Comparison of ENCODE assay signal across 8 cellular contexts in the genomic region with DNA sequence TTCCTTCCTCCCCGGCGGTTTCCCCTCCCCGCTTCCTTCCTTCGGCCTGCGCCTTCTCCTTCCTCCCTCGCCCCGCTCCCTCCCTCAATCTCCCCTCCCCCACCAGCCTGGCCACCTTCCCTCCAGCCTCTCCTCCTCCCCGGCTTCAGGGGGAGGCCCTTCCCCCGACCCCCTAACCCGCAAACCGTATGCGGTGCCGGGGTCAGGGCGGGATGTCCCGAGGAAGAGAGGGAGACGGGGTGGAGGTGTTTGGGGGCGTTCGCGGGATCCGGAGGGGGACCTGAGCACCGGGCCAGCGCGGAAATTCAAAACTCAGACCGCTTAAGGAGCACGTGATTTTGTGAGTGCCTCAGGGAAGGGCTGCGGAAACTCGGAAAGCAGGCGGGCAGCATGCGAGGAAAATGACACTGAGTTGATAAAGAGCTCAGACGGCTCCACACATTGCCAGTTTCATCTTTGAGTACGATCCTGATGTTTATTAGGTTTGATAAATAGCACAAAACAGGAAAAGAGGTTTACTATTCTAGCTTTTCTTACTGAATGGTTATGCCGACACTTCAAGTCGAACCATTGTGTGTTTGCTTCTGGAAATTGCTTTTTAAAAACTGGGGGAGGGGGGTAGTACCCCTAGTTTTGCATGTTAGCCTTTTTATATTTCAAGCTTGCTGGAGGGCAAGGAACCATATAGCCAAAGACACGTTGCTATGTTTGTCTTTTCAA. TPM values are rescaled to one million over a fixed set of nuclear protein-coding genes. Genes with fewer than 3 reads are reported as not detected.
DNase-seq lines count a peak whose midpoint lies in the region; ATAC-seq and TF ChIP-seq lines count a peak whose summit lies in the region.

No MANE protein-coding gene starts in this region.

- in situ Hi-C loops in IMR-90 (cut with MboI; ENCODE audit: low sequenced_read_pairs): loop anchor here (10.0 kb wide), 2 partner anchors 197 to 363 kb away; a partner anchor contains a TSS

- peak overlapping the region; percentile 95 for H2AFZ ChIP-seq in IMR-90 (replicated peaks; ENCODE audit: low read length, poor library complexity)

- 0% methylated on average over 15 of the region's 34 CpGs; no CpG with 5 or more reads in 1 of the 2 experiments for WGBS in IMR-90 (ENCODE audit: extremely low coverage in 2 of 2, insufficient read length in 1 of 2), 2 experiments

- H3K4ac ChIP-seq in IMR-90 (ENCODE audit: low read depth, low read length): peak overlapping the region; percentile 95

- no peak for TF ChIP-seq RAD21 in IMR-90 (IDR thresholded peaks at IDR 0.05; ENCODE audit: low read length)

- H2BK15ac ChIP-seq in IMR-90 (ENCODE audit: low read depth, low read length): 0 out of 3 replicates have a peak overlapping the region, but pooled peaks have one; percentile 61

- H4K5ac ChIP-seq in IMR-90 (ENCODE audit: low read depth, low read length): peak overlapping the region; percentile 73; the same call in 1 of the 2 replicates

- no peaks in the 10 kb centered on the region for H3K9me1 ChIP-seq in IMR-90 (ENCODE audit: insufficient read depth, low read length)

- no peak for TF ChIP-seq CTCF in IMR-90 (conservative IDR thresholded peaks at IDR 0.05; ENCODE audit: low read depth, low read length)

- no peaks in the 10 kb centered on the region; the same call in 1 of the 2 replicates for H3K27me3 ChIP-seq in IMR-90 (ENCODE audit: control insufficient read depth, insufficient read depth, low read length)
- H3K27me3 ChIP-seq in iPS-15b (ENCODE audit: control insufficient read depth, insufficient read depth, low read length): peaks cover 37% of the 10 kb centered on the region

- peak overlapping the region; percentile 39 to 68 for H4K8ac ChIP-seq in IMR-90 (ENCODE audit: low read depth in 2 of 2, low read length in 2 of 2)

- no TSS peak for BruUV-seq in IMR-90 (replicated peaks; lab: Mats Ljungman, UMichigan)

- POLR2A ChIA-PET in IMR-90 (lab: Charles Lee; ENCODE audit: unreplicated experiment): interaction anchor here (0.6 kb wide), 2 partner anchors 246 to 864 kb away, joined by 3 read pairs; no protein-coding TSS in a partner anchor

- H3K18ac ChIP-seq in IMR-90 (ENCODE audit: low read depth, low read length): peak overlapping the region; percentile 87

- intact Hi-C loops in IMR-90 (cut with micrococcal nuclease): loop anchor here (2.0 kb wide), 3 partner anchors 363 to 707 kb away; a partner anchor contains a TSS

- H4K20me1 ChIP-seq in IMR-90 (ENCODE audit: insufficient read depth, low read length): no peaks in the 10 kb centered on the region

- dilution Hi-C loops in IMR-90 (cut with HindIII; ENCODE audit: low sequenced_read_pairs, unreplicated experiment): no loop called here

- H3K9ac ChIP-seq in IMR-90 (ENCODE audit: low read depth, low read length) (peak overlapping the region; percentile 91), iPS-15b (ENCODE audit: low read depth, low read length) (no peak overlapping the region)

- H3K36me3 ChIP-seq in IMR-90 (ENCODE audit: control insufficient read depth, insufficient read depth, low read length) (no peaks in the 10 kb centered on the region), iPS-15b (ENCODE audit: control insufficient read depth, insufficient read depth, low read length) (no peaks in the 10 kb centered on the region)

- peak overlapping the region; percentile 73 for H2AK5ac ChIP-seq in IMR-90 (ENCODE audit: low read depth, low read length)

- DNase-seq in DMS 273 (lab: John Stamatoyannopoulos, UW; ENCODE audit: unreplicated experiment): peak; percentile 89
- DNase-seq in IMR-90: peak; percentile 70
- peak; percentile 16 for DNase-seq in SHP77 treated with DMSO at 0.1 percent for 48 hours (lab: John Stamatoyannopoulos, UW)
- peak; percentile 77 for DNase-seq in astrocyte of the hippocampus (ENCODE audit: low read depth, low spot score)
- DNase-seq in cerebellar nuclear complex (lab: John Stamatoyannopoulos, UW): no peak

- H3K9me3 ChIP-seq in IMR-90 (ENCODE audit: control insufficient read depth, insufficient read depth, low read length) (no peaks in the 10 kb centered on the region), iPS-15b (ENCODE audit: control insufficient read depth, insufficient read depth, low read length) (no peaks in the 10 kb centered on the region)

- TF ChIP-seq POLR2A in IMR-90 (IDR thresholded peaks at IDR 0.05; ENCODE audit: low read depth, low read length): no peak

- peak overlapping the region; percentile 84 for H4K91ac ChIP-seq in IMR-90 (ENCODE audit: insufficient read depth, low read depth, low read length)

- peak overlapping the region; percentile 95 for H2BK5ac ChIP-seq in IMR-90 (ENCODE audit: low read depth, low read length, poor library complexity, severe bottlenecking)

- CTCF ChIA-PET in IMR-90 (lab: Yijun Ruan, JAX): interaction anchor here (0.5 to 0.6 kb wide), 4 partner anchors 14 to 389 kb away, joined by 3 to 4 read pairs (median 3); no protein-coding TSS in a partner anchor

- peaks cover 3 to 23% of the 10 kb centered on the region in 2 experiments; a peak in 3 of 4 replicates for H3K79me1 ChIP-seq in IMR-90 (ENCODE audit: low read depth in 1 of 2, low read length in 2 of 2)

- H3K4me3 ChIP-seq in IMR-90 (ENCODE audit: insufficient read depth, low read depth, low read length) (peak overlapping the region; percentile 84), iPS-15b (ENCODE audit: low read depth, low read length) (peak overlapping the region; percentile 79), skin epidermis (peak overlapping the region; percentile 50 to 82 (median 58))

- peak overlapping the region; percentile 95 for H3K23ac ChIP-seq in IMR-90 (ENCODE audit: low read depth, low read length)

- H2BK20ac ChIP-seq in IMR-90 (ENCODE audit: low read depth, low read length): no peak overlapping the region

- peak overlapping the region; percentile 98 for H2AK9ac ChIP-seq in IMR-90 (replicated peaks; ENCODE audit: low read depth, low read length, poor library complexity)

- peak overlapping the region; percentile 80 for H3K56ac ChIP-seq in IMR-90 (ENCODE audit: extremely low read depth, insufficient read depth, low read length)

- H3K14ac ChIP-seq in IMR-90 (replicated peaks; ENCODE audit: low read depth, low read length): peak overlapping the region; percentile 75

- peak overlapping the region; percentile 98 for H3K4me2 ChIP-seq in IMR-90 (ENCODE audit: low read depth, low read length)

- H2BK120ac ChIP-seq in IMR-90 (ENCODE audit: low read depth, low read length): peak overlapping the region; percentile 88

- H3K27ac ChIP-seq in IMR-90 (ENCODE audit: insufficient read depth, low read length): peak overlapping the region; percentile 99
- H3K27ac ChIP-seq in skin epidermis: peak overlapping the region in 20 of 21 experiments; percentile 35 to 82 (median 77)

- ATAC-seq in IMR-90 (ENCODE audit: low read depth) (peak; percentile 1; the same call in 1 of the 2 replicates), HG03108 (IDR thresholded peaks at IDR 0.05; ENCODE audit: unreplicated experiment) (no peak)

- H3K4me1 ChIP-seq in IMR-90 (ENCODE audit: control insufficient read depth, insufficient read depth, low read length): peaks cover 4% of the 10 kb centered on the region
- peaks cover 32% of the 10 kb centered on the region for H3K4me1 ChIP-seq in iPS-15b (ENCODE audit: control insufficient read depth, insufficient read depth, low read length)

TF ChIP-seq in IMR-90, 13 proteins besides CTCF, POLR2A, EP300 and RAD21:
- no peak for TF ChIP-seq FOS (IDR thresholded peaks at IDR 0.05; ENCODE audit: low read depth, low read length)
- TF ChIP-seq RFX5 (IDR thresholded peaks at IDR 0.05; ENCODE audit: low read depth, low read length): no peak
- TF ChIP-seq MAFK (IDR thresholded peaks at IDR 0.05; ENCODE audit: low read depth, low read length): no peak
- TF ChIP-seq RCOR1 (IDR thresholded peaks at IDR 0.05; ENCODE audit: insufficient replicate concordance, low read length): no peak
- TF ChIP-seq, protein P1, sequence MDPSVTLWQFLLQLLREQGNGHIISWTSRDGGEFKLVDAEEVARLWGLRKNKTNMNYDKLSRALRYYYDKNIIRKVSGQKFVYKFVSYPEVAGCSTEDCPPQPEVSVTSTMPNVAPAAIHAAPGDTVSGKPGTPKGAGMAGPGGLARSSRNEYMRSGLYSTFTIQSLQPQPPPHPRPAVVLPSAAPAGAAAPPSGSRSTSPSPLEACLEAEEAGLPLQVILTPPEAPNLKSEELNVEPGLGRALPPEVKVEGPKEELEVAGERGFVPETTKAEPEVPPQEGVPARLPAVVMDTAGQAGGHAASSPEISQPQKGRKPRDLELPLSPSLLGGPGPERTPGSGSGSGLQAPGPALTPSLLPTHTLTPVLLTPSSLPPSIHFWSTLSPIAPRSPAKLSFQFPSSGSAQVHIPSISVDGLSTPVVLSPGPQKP (IDR thresholded peaks at IDR 0.05; ENCODE audit: borderline replicate concordance, low read depth, low read length): no peak
- TF ChIP-seq CEBPB (IDR thresholded peaks at IDR 0.05; ENCODE audit: low read depth, low read length): no peak
- TF ChIP-seq CHD1 (IDR thresholded peaks at IDR 0.05; ENCODE audit: low read depth, low read length): no peak
- TF ChIP-seq, protein P2, sequence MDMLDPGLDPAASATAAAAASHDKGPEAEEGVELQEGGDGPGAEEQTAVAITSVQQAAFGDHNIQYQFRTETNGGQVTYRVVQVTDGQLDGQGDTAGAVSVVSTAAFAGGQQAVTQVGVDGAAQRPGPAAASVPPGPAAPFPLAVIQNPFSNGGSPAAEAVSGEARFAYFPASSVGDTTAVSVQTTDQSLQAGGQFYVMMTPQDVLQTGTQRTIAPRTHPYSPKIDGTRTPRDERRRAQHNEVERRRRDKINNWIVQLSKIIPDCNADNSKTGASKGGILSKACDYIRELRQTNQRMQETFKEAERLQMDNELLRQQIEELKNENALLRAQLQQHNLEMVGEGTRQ (IDR thresholded peaks at IDR 0.05; ENCODE audit: low read depth, low read length): peak; percentile 80
- TF ChIP-seq NFE2L2 (IDR thresholded peaks at IDR 0.05; ENCODE audit: low read depth, low read length): no peak
- no peak for TF ChIP-seq MAZ (IDR thresholded peaks at IDR 0.05; ENCODE audit: borderline replicate concordance, low read depth, low read length)
- TF ChIP-seq BHLHE40 (IDR thresholded peaks at IDR 0.05; ENCODE audit: low read depth, low read length): peak; percentile 68
- TF ChIP-seq MXI1 (IDR thresholded peaks at IDR 0.05; ENCODE audit: borderline replicate concordance, low read depth, low read length): peak; percentile 98
- TF ChIP-seq SMC3 (IDR thresholded peaks at IDR 0.05; ENCODE audit: low read depth, low read length): no peak

RNA-seq across cellular contexts. Expression of a gene that starts 5.4 kb away (rescaled TPM):
- total RNA-seq in IMR-90 (2012; rRNA removed): 4.1 and 5.3 TPM in 2 replicates
- polyA plus RNA-seq in IMR-90 (2012; rRNA removed): 5.0 and 6.0 TPM in 2 replicates
- polyA plus RNA-seq in IMR-90 (2012; cell fraction: cytosol; rRNA removed): 2.0 and 3.7 TPM in 2 replicates
- 12.6 and 14.4 TPM in 2 replicates for polyA plus RNA-seq in IMR-90 (2012; cell fraction: nucleus; rRNA removed; ENCODE audit: low replicate concordance)

Comparison
In these comparisons a context has a peak if more than half of its experiments do, and no peak if none do; other contexts are left out.
1. DNase-seq: peak in DMS 273 (single experiment), IMR-90 (single experiment), SHP77 treated with DMSO at 0.1 percent for 48 hours (single experiment) and astrocyte of the hippocampus (single experiment); none in cerebellar nuclear complex (0 of 2).
2. Peak in every context shown above with its lines, with median percentiles within 50 percentile points of each other: H3K4me3 ChIP-seq.